23 cellular contexts compared by ENCODE assay signal in genomic region chr16:85773044-85773443, GRCh38.
"Had no signal": no experiment of that assay in that cellular context is flagged by ENCODE, and none has a peak within 500 bp of the region (broad histone marks: within the 10 kb centered on the region; RNA-seq: fewer than 3 reads in every experiment).

No MANE protein-coding gene starts in this region.

- H3K4me1 ChIP-seq: esophagus muscularis mucosa, gastroesophageal sphincter, heart left ventricle, left lung, lower lobe of right lung had no signal

- H3K27me3 ChIP-seq: dorsolateral prefrontal cortex, esophagus muscularis mucosa, foreskin keratinocyte, gastroesophageal sphincter, heart left ventricle, hepatocyte, left lung had no signal

- H3K9me3 ChIP-seq: esophagus muscularis mucosa, gastroesophageal sphincter, heart left ventricle, left lung, lower lobe of right lung, mucosa of descending colon had no signal

- H3K4me3 ChIP-seq: coronary artery, dorsolateral prefrontal cortex, esophagus muscularis mucosa, gastroesophageal sphincter, heart left ventricle, hepatocyte, left lung, lower lobe of right lung, mucosa of descending colon had no signal

- H3K79me2 ChIP-seq: hepatocyte had no signal

- DNase-seq: dermis blood vessel endothelial cell; dorsolateral prefrontal cortex; effector CD4-positive, alpha-beta T cell; effector memory CD4-positive, alpha-beta T cell; foreskin keratinocyte; heart left ventricle; hypothalamus; immature natural killer cell; islet precursor cell; kidney; kidney glomerular epithelial cell; left lung; left ventricle myocardium superior; lower lobe of right lung; mesenchymal stem cell; mucosa of descending colon had no signal

- FAIRE-seq: colon, endothelial cell of umbilical vein, frontal cortex, kidney had no signal

- H2AFZ ChIP-seq: hepatocyte had no signal

- H3K27ac ChIP-seq: coronary artery, dorsolateral prefrontal cortex, esophagus muscularis mucosa, foreskin keratinocyte, gastroesophageal sphincter, heart left ventricle, hepatocyte, left lung, lower lobe of right lung had no signal

- ATAC-seq: foreskin keratinocyte, gastroesophageal sphincter, heart left ventricle, left lung, left ventricle myocardium superior, lower lobe of right lung, mucosa of descending colon had no signal

- H3K4me2 ChIP-seq: hepatocyte had no signal
